In genomic region chr17:77654861-77655260, GRCh38 we compare ENCODE assay signal across 21 cellular contexts.
DNase-seq lines count a peak whose midpoint lies in the region; ATAC-seq, FAIRE-seq and TF ChIP-seq lines count a peak whose summit lies in the region.
"Had no signal": no experiment of that assay in that cellular context is flagged by ENCODE, and none has a peak within 500 bp of the region (broad histone marks: within the 10 kb centered on the region; RNA-seq: fewer than 3 reads in every experiment).

No MANE protein-coding gene starts in this region.

- no peak for TF ChIP-seq CTCF in HepG2 (CRISPR knock-in tag; IDR thresholded peaks at IDR 0.05)
- TF ChIP-seq CTCF in right lobe of liver (IDR thresholded peaks at IDR 0.05) = no peak
- TF ChIP-seq CTCF in WTC11 (IDR thresholded peaks at IDR 0.05) = no peak
- TF ChIP-seq CTCF in upper lobe of right lung (IDR thresholded peaks at IDR 0.05) = no peak

- CTCF ChIA-PET in HepG2 (lab: Yijun Ruan, JAX; ENCODE audit: low intra/inter-chr PET ratio, low total read pairs) (no interaction called here), WTC11 (lab: Charles Lee) (interaction anchor here (0.7 to 0.9 kb wide), 2 partner anchors 41 to 113 kb away, joined by 3 read pairs; no protein-coding TSS in a partner anchor)

- H3K27ac ChIP-seq in HepG2 (ENCODE audit: extremely low read length, insufficient read depth, low read length) (no peak overlapping the region), right lobe of liver (no peak overlapping the region), upper lobe of right lung (no peak overlapping the region)
- H3K27ac ChIP-seq: A549, HL-60 had no signal

- no peak overlapping the region for H3K4me3 ChIP-seq in HepG2 (replicated peaks in 1 of 3; ENCODE audit: insufficient read depth in 1 of 3, low read depth in 2 of 3, low read length in 3 of 3)
- no peak overlapping the region for H3K4me3 ChIP-seq in right lobe of liver
- no peak overlapping the region for H3K4me3 ChIP-seq in upper lobe of right lung
- H3K4me3 ChIP-seq: A549, K562 had no signal

- in situ Hi-C loops in HepG2 (cut with HindIII; ENCODE audit: extremely low pct_ligation_motif_present, low pct_unique_long_range_greater_than_20kb) = no loop called here

- H3K4me2 ChIP-seq in HepG2 (ENCODE audit: low read depth, low read length) = no peak overlapping the region
- H3K4me2 ChIP-seq: A549 had no signal

- H3K4me1 Mint-ChIP-seq in WTC11 = peaks cover 24% of the 10 kb centered on the region
- H3K4me1 Mint-ChIP-seq: CD14-positive monocyte had no signal

- H3K4me1 ChIP-seq in HepG2 (ENCODE audit: insufficient read depth, low read length) (no peaks in the 10 kb centered on the region), right lobe of liver (no peaks in the 10 kb centered on the region), upper lobe of right lung (no peaks in the 10 kb centered on the region)
- H3K4me1 ChIP-seq: A549 had no signal

- H3K9me3 ChIP-seq in HepG2 (ENCODE audit: low read length) = peaks cover 2% of the 10 kb centered on the region; the same call in 1 of the 2 replicates
- no peaks in the 10 kb centered on the region for H3K9me3 ChIP-seq in right lobe of liver
- no peaks in the 10 kb centered on the region for H3K9me3 ChIP-seq in upper lobe of right lung

- BruUV-seq in HepG2 (replicated peaks; lab: Mats Ljungman, UMichigan) = no TSS peak

- H3K27me3 Mint-ChIP-seq in WTC11 (ENCODE audit: low read depth) = peaks cover 6% of the 10 kb centered on the region; the same call in 1 of the 2 replicates

- TF ChIP-seq EP300 in HepG2 (IDR thresholded peaks at IDR 0.05; ENCODE audit: low read depth in 2 of 2, low read length in 2 of 2) = no peak
- no peak for TF ChIP-seq EP300 in HepG2 (CRISPR knock-in tag; IDR thresholded peaks at IDR 0.05; ENCODE audit: borderline replicate concordance)

- H3K27ac Mint-ChIP-seq in WTC11 = no peak overlapping the region; the same call in 1 of the 2 replicates
- H3K27ac Mint-ChIP-seq: CD8-positive, alpha-beta T cell; HFFc6 had no signal

- TF ChIP-seq POLR2A in HepG2 (IDR thresholded peaks at IDR 0.05; ENCODE audit: insufficient read depth in 1 of 2, low read depth in 2 of 2, low read length in 2 of 2) (no peak), right lobe of liver (IDR thresholded peaks at IDR 0.05) (no peak)

- H2AFZ ChIP-seq in HepG2 (ENCODE audit: low read length) = no peak overlapping the region

- 2% methylated on average over 12 of the region's 12 CpGs for WGBS in HepG2 (ENCODE audit: low lambda C conversion rate)
- WGBS in right lobe of liver (ENCODE audit: insufficient coverage, low coverage, low lambda C conversion rate, missing lambda C conversion rate) = 32% methylated on average over 11 of the region's 12 CpGs

- no peak for TF ChIP-seq RAD21 in HepG2 (CRISPR knock-in tag; IDR thresholded peaks at IDR 0.05)

- POLR2A ChIA-PET in HepG2 (lab: Yijun Ruan, JAX) = no interaction called here
- POLR2A ChIA-PET in WTC11 (lab: Charles Lee) = interaction anchor here (0.7 kb wide), 1 partner anchor 27 kb away, joined by 3 read pairs; no protein-coding TSS in a partner anchor

- H3K27me3 ChIP-seq in HepG2 (ENCODE audit: control insufficient read depth in 1 of 2, insufficient read depth in 2 of 2, low read length in 2 of 2) (peaks cover 15 to 81% of the 10 kb centered on the region in 2 experiments), right lobe of liver (no peaks in the 10 kb centered on the region), upper lobe of right lung (peaks cover 14% of the 10 kb centered on the region)

- H3K79me2 ChIP-seq in HepG2 (ENCODE audit: insufficient read depth, low read length) = no peaks in the 10 kb centered on the region

- H3K9me3 Mint-ChIP-seq in WTC11 = peaks cover 35% of the 10 kb centered on the region

- peaks cover 9% of the 10 kb centered on the region for H3K36me3 Mint-ChIP-seq in WTC11
- H3K36me3 Mint-ChIP-seq: CD14-positive monocyte; CD8-positive, alpha-beta T cell had no signal

- no peaks in the 10 kb centered on the region for H4K20me1 ChIP-seq in HepG2 (ENCODE audit: insufficient read depth, low read length)

- no peak overlapping the region for H3K9ac ChIP-seq in HepG2 (ENCODE audit: insufficient read depth, low read depth, low read length)

- ATAC-seq in HepG2 (no peak), right lobe of liver (no peak), WTC11 (peak; percentile 28), upper lobe of right lung (no peak), GM21367 (IDR thresholded peaks at IDR 0.05; ENCODE audit: unreplicated experiment) (no peak), HG03097 (IDR thresholded peaks at IDR 0.05; ENCODE audit: low FRiP score, unreplicated experiment) (no peak)
- ATAC-seq: A549; CD8-positive, alpha-beta T cell; K562 had no signal

- FAIRE-seq in HepG2 (lab: Jason Lieb, UNC) = no peak
- FAIRE-seq: A549, D721Med, K562 had no signal

- H3K36me3 ChIP-seq in HepG2 (replicated peaks in 1 of 2; ENCODE audit: control insufficient read depth in 1 of 2, insufficient read depth in 2 of 2, low read length in 2 of 2) = no peaks in the 10 kb centered on the region
- H3K36me3 ChIP-seq in right lobe of liver = no peaks in the 10 kb centered on the region
- no peaks in the 10 kb centered on the region for H3K36me3 ChIP-seq in upper lobe of right lung

- DNase-seq in HepG2 (ENCODE audit: low spot score) = no peak
- no peak for DNase-seq in right lobe of liver
- DNase-seq in WTC11 (ENCODE audit: low spot score) = no peak
- DNase-seq in iPS DF 19.7 (ENCODE audit: low read depth, low spot score) = peak; percentile 9
- DNase-seq in upper lobe of right lung = peak; percentile 11
- DNase-seq in T-helper 1 cell = no peak
- DNase-seq: CD8-positive, alpha-beta T cell; COR-L47; DMS153; DMS79 treated with DMSO at 0.1 percent for 48 hours; GDM1; GOT3; HCEC 1CT; HFFc6 had no signal

- no peak overlapping the region for H3K4me3 Mint-ChIP-seq in WTC11
- H3K4me3 Mint-ChIP-seq: CD14-positive monocyte; CD8-positive, alpha-beta T cell; HFFc6 had no signal

- intact Hi-C loops in HepG2 (cut with micrococcal nuclease; ENCODE audit: unreplicated experiment) = no loop called here
- intact Hi-C loops in right lobe of liver (cut with DNase I) = no loop called here
- intact Hi-C loops in upper lobe of right lung (cut with DNase I) = no loop called here

TF ChIP-seq in HepG2, 621 proteins besides CTCF, POLR2A, EP300 and RAD21:
- peak; percentile 77; the same call in 1 of the 2 replicates for TF ChIP-seq EZH2 (conservative IDR thresholded peaks at IDR 0.05; ENCODE audit: low read depth, low read length)
- TF ChIP-seq TGIF2 (CRISPR knock-in tag; IDR thresholded peaks at IDR 0.05) = no peak

TF ChIP-seq in WTC11, 78 proteins besides CTCF, POLR2A, EP300 and RAD21:
- TF ChIP-seq AFF4 (CRISPR knock-in tag; IDR thresholded peaks at IDR 0.05; ENCODE audit: borderline replicate concordance) (no peak), NR2C2 (CRISPR knock-in tag; IDR thresholded peaks at IDR 0.05) (no peak), HMGXB4 (CRISPR knock-in tag; IDR thresholded peaks at IDR 0.05) (no peak), ZNF671 (CRISPR knock-in tag; IDR thresholded peaks at IDR 0.05) (no peak), PRRX2 (CRISPR knock-in tag; IDR thresholded peaks at IDR 0.05) (no peak), NR1H2 (CRISPR knock-in tag; IDR thresholded peaks at IDR 0.05) (no peak), ZNF121 (CRISPR knock-in tag; IDR thresholded peaks at IDR 0.05) (no peak), ELF4 (CRISPR knock-in tag; IDR thresholded peaks at IDR 0.05; ENCODE audit: low read depth) (no peak)
- TF ChIP-seq, protein P1, sequence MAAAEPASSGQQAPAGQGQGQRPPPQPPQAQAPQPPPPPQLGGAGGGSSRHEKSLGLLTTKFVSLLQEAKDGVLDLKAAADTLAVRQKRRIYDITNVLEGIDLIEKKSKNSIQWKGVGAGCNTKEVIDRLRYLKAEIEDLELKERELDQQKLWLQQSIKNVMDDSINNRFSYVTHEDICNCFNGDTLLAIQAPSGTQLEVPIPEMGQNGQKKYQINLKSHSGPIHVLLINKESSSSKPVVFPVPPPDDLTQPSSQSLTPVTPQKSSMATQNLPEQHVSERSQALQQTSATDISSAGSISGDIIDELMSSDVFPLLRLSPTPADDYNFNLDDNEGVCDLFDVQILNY (CRISPR knock-in tag; IDR thresholded peaks at IDR 0.05) = no peak
TF ChIP-seq in WTC11: peak in this region for 0.

Comparison
In these comparisons a context has a peak if more than half of its experiments do, and no peak if none do; other contexts are left out.
1. DNase-seq: peak in iPS DF 19.7 (single experiment) and upper lobe of right lung (single experiment); none in HepG2 (single experiment), right lobe of liver (0 of 3), WTC11 (single experiment) and T-helper 1 cell (0 of 5).